Comparison of ENCODE assay signal across 14 cellular contexts in the genomic region with DNA sequence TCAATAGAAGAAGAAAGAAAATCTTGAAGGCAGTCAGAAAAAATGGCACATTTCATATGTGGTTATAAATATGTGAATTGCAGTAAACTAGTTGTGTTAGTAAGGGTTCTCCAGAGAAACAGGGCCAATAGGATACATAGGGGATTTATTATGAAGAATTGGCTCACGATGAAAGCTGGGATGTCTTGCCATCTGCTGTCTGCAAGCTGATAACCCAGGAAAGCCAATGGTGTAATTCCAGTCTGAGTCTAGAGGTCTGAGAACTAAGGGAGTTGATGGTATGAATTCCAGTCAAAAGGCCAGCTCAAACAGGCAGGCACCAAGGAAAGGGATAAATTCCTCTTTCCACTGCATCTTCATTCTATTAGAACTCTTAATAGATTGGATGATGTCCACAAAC.
DNase-seq lines count a peak whose midpoint lies in the region; ATAC-seq, FAIRE-seq and TF ChIP-seq lines count a peak whose summit lies in the region.
"Had no signal": no experiment of that assay in that cellular context is flagged by ENCODE, and none has a peak within 500 bp of the region (broad histone marks: within the 10 kb centered on the region; RNA-seq: fewer than 3 reads in every experiment).

No MANE protein-coding gene starts in this region.

- TF ChIP-seq POLR2A in erythroblast (IDR thresholded peaks at IDR 0.05; ENCODE audit: low read length): no peak

- DNase-seq in D341Med (ENCODE audit: low spot score) (peak; percentile 17), NCI-H1694 treated with DMSO at 0.1 percent for 48 hours (lab: John Stamatoyannopoulos, UW) (peak; percentile 78), NCI-H524 (lab: John Stamatoyannopoulos, UW) (peak; percentile 44 to 81), cerebellar cortex (ENCODE audit: low spot score) (peak; percentile 94), GM19239 (ENCODE audit: insufficient read length, low spot score) (no peak), erythroblast (lab: John Stamatoyannopoulos, UW) (no peak), COLO829 (ENCODE audit: low spot score) (no peak)
- DNase-seq: Calu3; CD8-positive, alpha-beta memory T cell; H7 had no signal

- ATAC-seq in GM19035 (IDR thresholded peaks at IDR 0.05; ENCODE audit: unreplicated experiment): no peak
- ATAC-seq: GM12878, GM23338 had no signal

- FAIRE-seq in GM19239 (lab: Jason Lieb, UNC): no peak
- FAIRE-seq: GM12878, GM18507 had no signal

Comparison
In these comparisons a context has a peak if more than half of its experiments do, and no peak if none do; other contexts are left out.
1. DNase-seq: peak in D341Med (single experiment), NCI-H1694 treated with DMSO at 0.1 percent for 48 hours (single experiment), NCI-H524 (2 of 2) and cerebellar cortex (single experiment); none in GM19239 (single experiment), erythroblast (0 of 2) and COLO829 (single experiment).